14 cellular contexts compared by ENCODE assay signal in genomic region chr7:135938563-135938962, GRCh38. TPM values are rescaled to one million over a fixed set of nuclear protein-coding genes. Genes with fewer than 3 reads are reported as not detected.
DNase-seq lines count a peak whose midpoint lies in the region; ATAC-seq and TF ChIP-seq lines count a peak whose summit lies in the region.
"Had no signal": no experiment of that assay in that cellular context is flagged by ENCODE, and none has a peak within 500 bp of the region (broad histone marks: within the 10 kb centered on the region; RNA-seq: fewer than 3 reads in every experiment).

No MANE protein-coding gene starts in this region.

- no peak overlapping the region for H3K4me2 ChIP-seq in GM23338

- no peak for DNase-seq in central memory CD8-positive, alpha-beta T cell (ENCODE audit: low spot score in 2 of 2)
- DNase-seq in GM23338 (ENCODE audit: low spot score) = no peak
- DNase-seq: NCI-H2171, pancreas, upper lobe of left lung had no signal

- H3K36me3 ChIP-seq in GM23338 (ENCODE audit: insufficient read depth) = no peaks in the 10 kb centered on the region
- H3K36me3 ChIP-seq: pancreas, upper lobe of left lung had no signal

- H4K20me1 ChIP-seq in GM23338 (replicated peaks; ENCODE audit: insufficient read depth) = peaks cover 9% of the 10 kb centered on the region; the same call in 1 of the 2 replicates

- TF ChIP-seq CTCF in GM23338 (conservative IDR thresholded peaks at IDR 0.05; ENCODE audit: low read depth in 2 of 2) = no peak

- no peaks in the 10 kb centered on the region for H3K27me3 ChIP-seq in GM23338 (ENCODE audit: insufficient read depth)
- H3K27me3 ChIP-seq: pancreas, upper lobe of left lung had no signal

- no peaks in the 10 kb centered on the region for H3K27me3 Mint-ChIP-seq in central memory CD8-positive, alpha-beta T cell
- no peaks in the 10 kb centered on the region for H3K27me3 Mint-ChIP-seq in GM23338 (ENCODE audit: insufficient read depth, low read depth, poor library complexity)

- no peaks in the 10 kb centered on the region for H3F3A ChIP-seq in GM23338 (replicated peaks; ENCODE audit: low read depth)

- H3K4me3 Mint-ChIP-seq in central memory CD8-positive, alpha-beta T cell = no peak overlapping the region
- H3K4me3 Mint-ChIP-seq in GM23338 = no peak overlapping the region

- no peaks in the 10 kb centered on the region for H3K9me3 Mint-ChIP-seq in central memory CD8-positive, alpha-beta T cell
- no peaks in the 10 kb centered on the region; the same call in 2 of the 3 replicates for H3K9me3 Mint-ChIP-seq in GM23338

- H3K27ac Mint-ChIP-seq in central memory CD8-positive, alpha-beta T cell (ENCODE audit: low read depth) = peak overlapping the region; percentile 58
- no peak overlapping the region; the same call in 1 of the 2 replicates for H3K27ac Mint-ChIP-seq in GM23338

- no peak overlapping the region for H3K27ac ChIP-seq in GM23338 (ENCODE audit: low read depth)
- H3K27ac ChIP-seq: pancreas, SK-N-MC, upper lobe of left lung had no signal

- H3K9me2 ChIP-seq in GM23338 (ENCODE audit: insufficient read depth) = peaks cover 6% of the 10 kb centered on the region; the same call in 1 of the 2 replicates

- H3K4me1 ChIP-seq in GM23338 (ENCODE audit: insufficient read depth) = peaks cover 18% of the 10 kb centered on the region

- no peak overlapping the region for H3K4me3 ChIP-seq in GM23338
- H3K4me3 ChIP-seq: pancreas, SK-N-MC, upper lobe of left lung had no signal

- ATAC-seq in GM18502 (IDR thresholded peaks at IDR 0.05; ENCODE audit: poor library complexity, unreplicated experiment) (peak; percentile 64), GM19468 (IDR thresholded peaks at IDR 0.05; ENCODE audit: extremely low read depth, unreplicated experiment) (peak; percentile 17), HG03039 (IDR thresholded peaks at IDR 0.05; ENCODE audit: unreplicated experiment) (peak; percentile 58), HG03097 (IDR thresholded peaks at IDR 0.05; ENCODE audit: low FRiP score, unreplicated experiment) (no peak), SK-N-SH treated with all-trans-retinoic acid at 6 μM for 48 hours (no peak), GM19324 (IDR thresholded peaks at IDR 0.05; ENCODE audit: low FRiP score, unreplicated experiment) (no peak), GM23338 (no peak)
- no peak for ATAC-seq in central memory CD8-positive, alpha-beta T cell (replicated peaks; ENCODE audit: extremely low read depth, poor library complexity, severe bottlenecking)
- ATAC-seq: esophagus mucosa, HepG2, pancreas had no signal

- peaks cover 5% of the 10 kb centered on the region for H3K36me3 Mint-ChIP-seq in central memory CD8-positive, alpha-beta T cell (ENCODE audit: insufficient read depth)
- H3K36me3 Mint-ChIP-seq in GM23338 (ENCODE audit: low read depth) = no peaks in the 10 kb centered on the region

- H3K79me2 ChIP-seq in GM23338 (replicated peaks; ENCODE audit: insufficient read depth) = peaks cover 77% of the 10 kb centered on the region

- no peak overlapping the region for H2AFZ ChIP-seq in GM23338

- peaks cover 70% of the 10 kb centered on the region for H3K4me1 Mint-ChIP-seq in central memory CD8-positive, alpha-beta T cell
- peaks cover 34% of the 10 kb centered on the region for H3K4me1 Mint-ChIP-seq in GM23338

TF ChIP-seq in SK-N-SH treated with all-trans-retinoic acid at 6 μM for 48 hours, 23 proteins besides CTCF, POLR2A, EP300 and RAD21:
- no peak for TF ChIP-seq ZNF70 (CRISPR knock-in tag; IDR thresholded peaks at IDR 0.05)

TF ChIP-seq in GM23338, 12 proteins besides CTCF, POLR2A, EP300 and RAD21:
- TF ChIP-seq EZH2phosphoT487 (IDR thresholded peaks at IDR 0.05; ENCODE audit: unreplicated experiment) (no peak), POLR2AphosphoS5 (IDR thresholded peaks at IDR 0.05; ENCODE audit: low read depth) (no peak)

RNA-seq across cellular contexts. Expression of gene MTPN, which starts 38.6 kb away (rescaled TPM):
- 90.3 and 100 TPM in 2 replicates for total RNA-seq in GM23338 (2014; rRNA removed; shearing (Covaris generic))
- 83.7 and 87.7 TPM in 2 replicates for polyA plus RNA-seq in GM23338 (2016; fragmentation: Nextera tagmentation; extraction: Ambion mirVana)

Comparison
In these comparisons a context has a peak if more than half of its experiments do, and no peak if none do; other contexts are left out.
1. ATAC-seq: peak in GM18502 (single experiment), GM19468 (single experiment) and HG03039 (single experiment); none in central memory CD8-positive, alpha-beta T cell (single experiment), HG03097 (single experiment), SK-N-SH treated with all-trans-retinoic acid at 6 μM for 48 hours (single experiment), GM19324 (single experiment) and GM23338 (single experiment).